ENCODE assay signal across 10 cellular contexts in genomic region chr2:46848446-46848845, GRCh38.
DNase-seq lines count a peak whose midpoint lies in the region; ATAC-seq, FAIRE-seq and TF ChIP-seq lines count a peak whose summit lies in the region.
"Had no signal": no experiment of that assay in that cellular context is flagged by ENCODE, and none has a peak within 500 bp of the region (broad histone marks: within the 10 kb centered on the region; RNA-seq: fewer than 3 reads in every experiment).

No MANE protein-coding gene starts in this region.

- H3K4me2 ChIP-seq in PC-3 (ENCODE audit: low read length) (peak overlapping the region; percentile 72), PC-9 (no peak overlapping the region)

- DNase-seq in CD1c-positive myeloid dendritic cell (ENCODE audit: extremely low spot score) (peak; percentile 3), PC-3 (no peak), fibroblast of villous mesenchyme (ENCODE audit: low read depth) (peak; percentile 47), PC-9 (no peak), NCI-H82 (lab: John Stamatoyannopoulos, UW) (no peak), GM19239 (ENCODE audit: insufficient read length, low spot score) (no peak)
- DNase-seq: NCI-H146; stimulated activated CD4-positive, alpha-beta T cell treated with anti-CD3 and anti-CD28 coated beads, Interleukin-12 subunit alpha, Interleukin-12 subunit beta, amount 100 ng/mL, for 4 hours had no signal

- H4K20me1 ChIP-seq in PC-3 (ENCODE audit: low read length): no peaks in the 10 kb centered on the region
- H4K20me1 ChIP-seq in PC-9 (ENCODE audit: insufficient read depth): no peaks in the 10 kb centered on the region

- POLR2A ChIA-PET in PC-3 (lab: Charles Lee; ENCODE audit: unreplicated experiment): no interaction called here
- POLR2A ChIA-PET in PC-9 (lab: Charles Lee; ENCODE audit: unreplicated experiment): interaction anchor here (0.7 kb wide), 1 partner anchor 115 kb away, joined by 3 read pairs; no protein-coding TSS in a partner anchor

- no peak for ATAC-seq in PC-3
- ATAC-seq in HG02840 (IDR thresholded peaks at IDR 0.05; ENCODE audit: low FRiP score, unreplicated experiment): no peak

- H3F3A ChIP-seq in PC-3 (ENCODE audit: low read length, unreplicated experiment): peaks cover 5% of the 10 kb centered on the region
- H3F3A ChIP-seq in PC-9 (ENCODE audit: insufficient read depth, low read depth): peaks cover 13% of the 10 kb centered on the region; the same call in 1 of the 2 replicates

- H3K36me3 ChIP-seq in PC-3 (ENCODE audit: low read depth, low read length) (no peaks in the 10 kb centered on the region), rectal smooth muscle tissue (ENCODE audit: control insufficient read depth, insufficient read depth, low read length) (no peaks in the 10 kb centered on the region), PC-9 (ENCODE audit: low read depth) (no peaks in the 10 kb centered on the region)

- CTCF ChIA-PET in PC-3 (lab: Charles Lee): no interaction called here
- CTCF ChIA-PET in PC-9 (lab: Charles Lee): interaction anchor here (0.5 kb wide), 1 partner anchor 100 kb away, joined by 3 read pairs; no protein-coding TSS in a partner anchor

- H3K79me2 ChIP-seq in PC-3 (ENCODE audit: low read length) (no peaks in the 10 kb centered on the region), PC-9 (ENCODE audit: low read depth) (no peaks in the 10 kb centered on the region)

- no peaks in the 10 kb centered on the region for H3K27me3 ChIP-seq in PC-3 (ENCODE audit: low read length)
- no peaks in the 10 kb centered on the region for H3K27me3 ChIP-seq in rectal smooth muscle tissue (ENCODE audit: control insufficient read depth, insufficient read depth, low read length)
- H3K27me3 ChIP-seq in PC-9 (ENCODE audit: insufficient read depth, low read depth): no peaks in the 10 kb centered on the region

- H3K27ac ChIP-seq in PC-3 (ENCODE audit: low read length): peak overlapping the region; percentile 8; the same call in 1 of the 2 replicates
- peak overlapping the region; percentile 89 for H3K27ac ChIP-seq in rectal smooth muscle tissue (ENCODE audit: low read depth, low read length)
- H3K27ac ChIP-seq in PC-9: no peak overlapping the region

- TF ChIP-seq CTCF in PC-3 (conservative IDR thresholded peaks at IDR 0.05; ENCODE audit: low read depth, low read length): no peak
- TF ChIP-seq CTCF in fibroblast of villous mesenchyme (IDR thresholded peaks at IDR 0.05; ENCODE audit: insufficient read depth, low read depth, low read length): no peak
- no peak for TF ChIP-seq CTCF in PC-9 (conservative IDR thresholded peaks at IDR 0.05)

- peaks cover 66% of the 10 kb centered on the region for H3K4me1 ChIP-seq in PC-3 (ENCODE audit: insufficient read depth, low read length)
- peaks cover 58% of the 10 kb centered on the region for H3K4me1 ChIP-seq in rectal smooth muscle tissue (ENCODE audit: control insufficient read depth, insufficient read depth, low read length)
- peaks cover 59% of the 10 kb centered on the region for H3K4me1 ChIP-seq in PC-9 (replicated peaks; ENCODE audit: insufficient read depth)

- H3K9me2 ChIP-seq in PC-3 (replicated peaks; ENCODE audit: low read length) (no peaks in the 10 kb centered on the region), PC-9 (ENCODE audit: insufficient read depth) (no peaks in the 10 kb centered on the region)

- intact Hi-C loops in PC-3 (cut with micrococcal nuclease): no loop called here
- intact Hi-C loops in PC-9 (cut with micrococcal nuclease; ENCODE audit: unreplicated experiment): no loop called here

- FAIRE-seq in GM19239 (lab: Jason Lieb, UNC): no peak

- H3K4me3 ChIP-seq in PC-3 (ENCODE audit: low read length) (no peak overlapping the region), fibroblast of villous mesenchyme (ENCODE audit: low read depth, low read length) (no peak overlapping the region), rectal smooth muscle tissue (ENCODE audit: low read length) (no peak overlapping the region), PC-9 (no peak overlapping the region)

- no peaks in the 10 kb centered on the region for H3K9me3 ChIP-seq in PC-3 (ENCODE audit: low read length)
- H3K9me3 ChIP-seq in PC-9 (ENCODE audit: insufficient read depth, low read depth): no peaks in the 10 kb centered on the region; the same call in 1 of the 2 replicates

- H3K9ac ChIP-seq in PC-3 (ENCODE audit: low read length): no peak overlapping the region
- no peak overlapping the region for H3K9ac ChIP-seq in rectal smooth muscle tissue (ENCODE audit: low read length)

- no TSS peak for BruUV-seq in PC-3 (replicated peaks; lab: Mats Ljungman, UMichigan)
- no TSS peak for BruUV-seq in PC-9 (replicated peaks; lab: Mats Ljungman, UMichigan)

- H2AFZ ChIP-seq in PC-3 (ENCODE audit: low read length) (no peak overlapping the region), PC-9 (no peak overlapping the region)

Comparison
In these comparisons a context has a peak if more than half of its experiments do, and no peak if none do; other contexts are left out.
1. DNase-seq: peak in CD1c-positive myeloid dendritic cell (single experiment) and fibroblast of villous mesenchyme (single experiment); none in PC-3 (single experiment), PC-9 (0 of 2), NCI-H82 (single experiment) and GM19239 (single experiment).